ENCODE assay signal across 21 cellular contexts in the genomic region with DNA sequence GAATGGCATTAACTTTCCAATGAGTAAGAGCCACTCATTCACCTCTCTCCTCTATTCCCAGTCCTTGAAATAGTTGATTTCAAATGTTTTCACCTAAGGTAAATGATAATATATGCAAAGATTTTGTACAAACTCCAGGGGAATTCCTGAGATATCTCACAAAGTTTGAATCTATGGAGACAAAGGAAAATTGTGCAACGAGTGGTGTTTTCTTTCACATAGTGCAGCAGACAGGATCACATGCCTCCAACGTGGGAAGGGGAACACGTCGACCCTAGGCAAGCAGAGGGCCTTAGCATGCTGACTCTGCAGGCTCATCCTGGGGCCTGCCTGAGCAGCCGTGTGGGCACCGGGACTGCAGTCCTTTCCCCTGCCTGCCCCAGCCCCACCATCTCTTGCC.
A peak's percentile ranks its signal among the peaks of the same experiment; 100 is the strongest.
DNase-seq lines count a peak whose midpoint lies in the region; ATAC-seq and TF ChIP-seq lines count a peak whose summit lies in the region.
"Had no signal": no experiment of that assay in that cellular context is flagged by ENCODE, and none has a peak within 500 bp of the region (broad histone marks: within the 10 kb centered on the region; RNA-seq: fewer than 3 reads in every experiment).

No MANE protein-coding gene starts in this region.

- no TSS peak for BruUV-seq in IMR-90 (replicated peaks; lab: Mats Ljungman, UMichigan)

- no peak overlapping the region for H2AK9ac ChIP-seq in IMR-90 (replicated peaks; ENCODE audit: low read depth, low read length, poor library complexity)

- H3K18ac ChIP-seq in IMR-90 (ENCODE audit: low read depth, low read length), result no peak overlapping the region; the same call in 1 of the 2 replicates
- peak overlapping the region; percentile 59 for H3K18ac ChIP-seq in neuronal stem cell (ENCODE audit: low read length)

- peak overlapping the region; percentile 41; the same call in 1 of the 2 replicates for H4K91ac ChIP-seq in IMR-90 (ENCODE audit: insufficient read depth, low read depth, low read length)
- no peak overlapping the region for H4K91ac ChIP-seq in neuronal stem cell (ENCODE audit: low read depth, low read length, poor library complexity)

- dilution Hi-C loops in IMR-90 (cut with HindIII; ENCODE audit: low sequenced_read_pairs, unreplicated experiment), result no loop called here

- H2BK120ac ChIP-seq in IMR-90 (ENCODE audit: low read depth, low read length) (peak overlapping the region; percentile 49), neuronal stem cell (ENCODE audit: low read depth, low read length) (no peak overlapping the region)

- H4K8ac ChIP-seq in IMR-90 (ENCODE audit: low read depth in 2 of 2, low read length in 2 of 2) (no peak overlapping the region; a peak in 1 of 4 replicates), neuronal stem cell (ENCODE audit: low read depth, low read length) (no peak overlapping the region)

- no peak overlapping the region for H4K5ac ChIP-seq in IMR-90 (ENCODE audit: low read depth, low read length)

- no peak for TF ChIP-seq RAD21 in IMR-90 (IDR thresholded peaks at IDR 0.05; ENCODE audit: low read length)

- DNase-seq in IMR-90 (no peak), amniotic epithelial cell (ENCODE audit: low read depth) (peak; percentile 49), iris pigment epithelial cell (ENCODE audit: low read depth) (peak; percentile 50), neuronal stem cell (ENCODE audit: low spot score) (no peak), inferior parietal cortex (ENCODE audit: extremely low spot score) (no peak), NCI-H1048 (lab: John Stamatoyannopoulos, UW) (no peak), OCI-M2 (lab: John Stamatoyannopoulos, UW; ENCODE audit: unreplicated experiment) (no peak)
- DNase-seq: 8988T; ACHN; C1 segment of cervical spinal cord; Calu3; CD4-positive, alpha-beta memory T cell; COR-L47; DMS153; EL; GDM1; GOT3; HCEC 1CT had no signal

- H3K79me1 ChIP-seq in IMR-90 (ENCODE audit: low read depth in 1 of 2, low read length in 2 of 2), result no peaks in the 10 kb centered on the region
- H3K79me1 ChIP-seq in neuronal stem cell (ENCODE audit: low read depth, low read length), result no peaks in the 10 kb centered on the region

- POLR2A ChIA-PET in IMR-90 (lab: Charles Lee; ENCODE audit: unreplicated experiment), result no interaction called here

- H2BK20ac ChIP-seq in IMR-90 (ENCODE audit: low read depth, low read length), result no peak overlapping the region

- H3K9me3 ChIP-seq in IMR-90 (ENCODE audit: control insufficient read depth, insufficient read depth, low read length) (no peaks in the 10 kb centered on the region), neuronal stem cell (replicated peaks in 1 of 2; ENCODE audit: control insufficient read depth in 2 of 2, insufficient read depth in 1 of 2, low read depth in 1 of 2, low read length in 2 of 2) (no peaks in the 10 kb centered on the region)
- H3K9me3 ChIP-seq: A549 had no signal

- H3K27ac ChIP-seq in IMR-90 (ENCODE audit: insufficient read depth, low read length) (no peak overlapping the region), neuronal stem cell (replicated peaks; ENCODE audit: low read length) (no peak overlapping the region)
- H3K27ac ChIP-seq: A549 had no signal

- in situ Hi-C loops in IMR-90 (cut with MboI; ENCODE audit: low sequenced_read_pairs), result no loop called here

- H3K4me2 ChIP-seq in IMR-90 (ENCODE audit: low read depth, low read length) (no peak overlapping the region), neuronal stem cell (ENCODE audit: insufficient read depth, low read length, poor library complexity, severe bottlenecking) (no peak overlapping the region)
- H3K4me2 ChIP-seq: A549 had no signal

- H2BK5ac ChIP-seq in IMR-90 (ENCODE audit: low read depth, low read length, poor library complexity, severe bottlenecking) (no peak overlapping the region), neuronal stem cell (ENCODE audit: low read length) (peak overlapping the region; percentile 59)

- no peaks in the 10 kb centered on the region for H3K27me3 ChIP-seq in IMR-90 (ENCODE audit: control insufficient read depth, insufficient read depth, low read length)
- H3K27me3 ChIP-seq in neuronal stem cell (ENCODE audit: control insufficient read depth in 3 of 3, insufficient read depth in 3 of 3, low read depth in 1 of 3, low read length in 3 of 3), result no peaks in the 10 kb centered on the region

- H3K9ac ChIP-seq in IMR-90 (ENCODE audit: low read depth, low read length), result no peak overlapping the region
- H3K9ac ChIP-seq in neuronal stem cell (ENCODE audit: low read depth, low read length, poor library complexity), result no peak overlapping the region

- WGBS in IMR-90 (ENCODE audit: extremely low coverage in 2 of 2, insufficient read length in 1 of 2), 2 experiments, result 80% methylated on average over 4 of the region's 6 CpGs; no CpG with 5 or more reads in 1 of the 2 experiments
- no CpG with 5 or more reads among the region's 6 CpGs for WGBS in neuronal stem cell (ENCODE audit: extremely low coverage in 2 of 2, insufficient read length in 2 of 2, insufficient replicate concordance in 1 of 2), 2 donors

- intact Hi-C loops in IMR-90 (cut with micrococcal nuclease), result loop anchor here (10.0 kb wide), 1 partner anchor 866 kb away; no protein-coding TSS in a partner anchor

- H2BK12ac ChIP-seq in neuronal stem cell (ENCODE audit: low read length), result no peak overlapping the region

- CTCF ChIA-PET in IMR-90 (lab: Yijun Ruan, JAX), result no interaction called here

- H2AFZ ChIP-seq in IMR-90 (replicated peaks; ENCODE audit: low read length, poor library complexity) (no peak overlapping the region), neuronal stem cell (ENCODE audit: low read length) (no peak overlapping the region)

- H3K4ac ChIP-seq in IMR-90 (ENCODE audit: low read depth, low read length) (no peak overlapping the region; the same call in 1 of the 2 replicates), neuronal stem cell (ENCODE audit: low read length) (peak overlapping the region; percentile 17)

- no peaks in the 10 kb centered on the region for H4K20me1 ChIP-seq in IMR-90 (ENCODE audit: insufficient read depth, low read length)

- H3K9me1 ChIP-seq in IMR-90 (ENCODE audit: insufficient read depth, low read length), result peaks cover 20% of the 10 kb centered on the region; the same call in 1 of the 2 replicates

- H2BK15ac ChIP-seq in IMR-90 (ENCODE audit: low read depth, low read length) (no peak overlapping the region), neuronal stem cell (ENCODE audit: low read length) (peak overlapping the region; percentile 21)

- no peak overlapping the region for H3K56ac ChIP-seq in IMR-90 (ENCODE audit: extremely low read depth, insufficient read depth, low read length)

- ATAC-seq in IMR-90 (ENCODE audit: low read depth) (no peak), GM18868 (IDR thresholded peaks at IDR 0.05; ENCODE audit: unreplicated experiment) (no peak)
- ATAC-seq: A549, GM12878 had no signal

- H3K36me3 ChIP-seq in IMR-90 (ENCODE audit: control insufficient read depth, insufficient read depth, low read length) (no peaks in the 10 kb centered on the region), neuronal stem cell (replicated peaks in 1 of 2; ENCODE audit: control insufficient read depth in 2 of 2, insufficient read depth in 2 of 2, low read length in 2 of 2) (no peaks in the 10 kb centered on the region)

- H3K4me1 ChIP-seq in IMR-90 (ENCODE audit: control insufficient read depth, insufficient read depth, low read length) (peaks cover 16% of the 10 kb centered on the region), neuronal stem cell (ENCODE audit: control insufficient read depth in 2 of 2, insufficient read depth in 1 of 2, low read depth in 1 of 2, low read length in 2 of 2) (peaks cover 0 to 4% of the 10 kb centered on the region in 2 donors)
- H3K4me1 ChIP-seq: A549 had no signal

- H2AK5ac ChIP-seq in IMR-90 (ENCODE audit: low read depth, low read length), result no peak overlapping the region; the same call in 1 of the 2 replicates
- peak overlapping the region; percentile 7 for H2AK5ac ChIP-seq in neuronal stem cell (ENCODE audit: low read depth, low read length)

- no peak for TF ChIP-seq POLR2A in IMR-90 (IDR thresholded peaks at IDR 0.05; ENCODE audit: low read depth, low read length)

- H3K14ac ChIP-seq in IMR-90 (replicated peaks; ENCODE audit: low read depth, low read length) (no peak overlapping the region), neuronal stem cell (ENCODE audit: low read length) (peak overlapping the region; percentile 63)

- H3K4me3 ChIP-seq in IMR-90 (ENCODE audit: insufficient read depth, low read depth, low read length) (no peak overlapping the region), neuronal stem cell (ENCODE audit: low read length in 2 of 2) (no peak overlapping the region)
- H3K4me3 ChIP-seq: A549, GM12878 had no signal

- H3K23ac ChIP-seq in IMR-90 (ENCODE audit: low read depth, low read length), result no peak overlapping the region
- H3K23ac ChIP-seq in neuronal stem cell (ENCODE audit: low read depth, low read length, poor library complexity), result peak overlapping the region; percentile 39

- TF ChIP-seq CTCF in IMR-90 (conservative IDR thresholded peaks at IDR 0.05; ENCODE audit: low read depth, low read length), result no peak

TF ChIP-seq in IMR-90, 13 proteins besides CTCF, POLR2A, EP300 and RAD21:
- TF ChIP-seq CEBPB (IDR thresholded peaks at IDR 0.05; ENCODE audit: low read depth, low read length), result 0 out of 2 replicates have a peak, but pooled peaks have one; percentile 9
- TF ChIP-seq, protein P1, sequence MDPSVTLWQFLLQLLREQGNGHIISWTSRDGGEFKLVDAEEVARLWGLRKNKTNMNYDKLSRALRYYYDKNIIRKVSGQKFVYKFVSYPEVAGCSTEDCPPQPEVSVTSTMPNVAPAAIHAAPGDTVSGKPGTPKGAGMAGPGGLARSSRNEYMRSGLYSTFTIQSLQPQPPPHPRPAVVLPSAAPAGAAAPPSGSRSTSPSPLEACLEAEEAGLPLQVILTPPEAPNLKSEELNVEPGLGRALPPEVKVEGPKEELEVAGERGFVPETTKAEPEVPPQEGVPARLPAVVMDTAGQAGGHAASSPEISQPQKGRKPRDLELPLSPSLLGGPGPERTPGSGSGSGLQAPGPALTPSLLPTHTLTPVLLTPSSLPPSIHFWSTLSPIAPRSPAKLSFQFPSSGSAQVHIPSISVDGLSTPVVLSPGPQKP (IDR thresholded peaks at IDR 0.05; ENCODE audit: borderline replicate concordance, low read depth, low read length), result no peak

Comparison
In these comparisons a context has a peak if more than half of its experiments do, and no peak if none do; other contexts are left out.
1. DNase-seq: peak in amniotic epithelial cell (single experiment) and iris pigment epithelial cell (single experiment); none in IMR-90 (single experiment), neuronal stem cell (single experiment), inferior parietal cortex (single experiment), NCI-H1048 (single experiment) and OCI-M2 (single experiment).